ENCODE assay signal across 11 cellular contexts in genomic region chr4:162683659-162684370, GRCh38.
DNase-seq lines count a peak whose midpoint lies in the region; ATAC-seq and TF ChIP-seq lines count a peak whose summit lies in the region.
"Had no signal": no experiment of that assay in that cellular context is flagged by ENCODE, and none has a peak within 500 bp of the region (broad histone marks: within the 10 kb centered on the region; RNA-seq: fewer than 3 reads in every experiment).

No MANE protein-coding gene starts in this region.

- peak; percentile 88 for DNase-seq in DMS53 treated with DMSO at 0.1 percent for 48 hours (lab: John Stamatoyannopoulos, UW; ENCODE audit: unreplicated experiment)
- DNase-seq in colonic mucosa: no peak
- no peak for DNase-seq in SK-N-DZ (ENCODE audit: low spot score)
- no peak for DNase-seq in activated naive CD4-positive, alpha-beta T cell treated with anti-CD3 and anti-CD28 coated beads, Interleukin-2, amount 50 U/mL, for 16 hours
- no peak for DNase-seq in effector CD4-positive, alpha-beta T cell
- no peak for DNase-seq in NCI-H2171 (lab: John Stamatoyannopoulos, UW)
- DNase-seq: activated T-cell treated with anti-CD3 and anti-CD28 coated beads, Interleukin-2, amount 50 U/mL, for 24 hours; MM.1S; SJCRH30 had no signal

- H3K36me3 ChIP-seq in colonic mucosa: no peaks in the 10 kb centered on the region
- H3K36me3 ChIP-seq: SJCRH30 had no signal

- ATAC-seq in GM21737 (IDR thresholded peaks at IDR 0.05; ENCODE audit: unreplicated experiment) (peak; percentile 76), HG03442 (IDR thresholded peaks at IDR 0.05; ENCODE audit: unreplicated experiment) (peak; percentile 80)

- H3K4me1 ChIP-seq in colonic mucosa: no peaks in the 10 kb centered on the region
- H3K4me1 ChIP-seq: SJCRH30 had no signal

- H3K9ac ChIP-seq in colonic mucosa (ENCODE audit: low read depth in 2 of 2, low read length in 2 of 2): no peak overlapping the region

- no peak for TF ChIP-seq CTCF in colonic mucosa (IDR thresholded peaks at IDR 0.05)

- no peak overlapping the region for H3K4me3 ChIP-seq in colonic mucosa
- H3K4me3 ChIP-seq: SJCRH30 had no signal

- no peaks in the 10 kb centered on the region for H3K27me3 ChIP-seq in colonic mucosa
- H3K27me3 ChIP-seq: SJCRH30 had no signal

- no peaks in the 10 kb centered on the region for H3K9me3 ChIP-seq in colonic mucosa
- H3K9me3 ChIP-seq: SJCRH30 had no signal

- H3K27ac ChIP-seq in colonic mucosa: peak overlapping the region; percentile 61
- H3K27ac ChIP-seq: SJCRH30 had no signal

- intact Hi-C loops in colonic mucosa (cut with DNase I): no loop called here
